ENCODE assay signal across 11 cellular contexts in the genomic region with DNA sequence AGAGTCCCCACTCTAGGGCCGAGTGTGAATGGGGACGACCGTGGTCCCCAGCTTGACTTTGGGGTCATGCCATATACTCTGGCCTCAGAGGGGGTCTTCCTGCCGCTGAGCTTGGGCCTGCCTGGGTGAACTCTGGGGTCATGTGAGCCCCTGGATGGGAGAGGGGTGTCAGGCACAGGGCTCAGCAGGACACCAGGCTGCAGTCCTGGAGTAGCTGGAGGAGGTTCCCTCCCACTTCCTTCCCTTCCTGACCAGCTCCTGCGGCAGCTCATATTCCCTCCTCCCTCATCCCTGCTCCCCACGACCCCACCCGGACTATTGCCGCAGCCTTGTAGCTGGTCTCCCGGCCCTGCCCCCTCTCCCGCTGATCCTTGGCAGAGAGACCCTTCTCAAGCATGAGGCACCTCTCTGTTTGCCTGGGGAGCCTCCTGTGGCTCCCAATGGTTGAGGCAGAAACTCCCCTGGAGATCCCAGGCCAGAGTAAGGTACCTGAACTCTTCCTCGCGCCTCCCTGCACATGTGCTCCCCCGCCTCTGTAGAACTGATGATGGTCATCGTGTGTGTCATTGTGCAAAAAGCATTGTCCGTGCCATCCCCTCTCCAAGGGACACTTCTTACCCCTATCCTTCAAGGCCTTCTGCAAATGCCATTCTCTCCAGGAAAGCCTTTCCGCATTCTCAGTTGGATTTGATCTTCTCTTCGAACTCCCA. TPM values are rescaled to one million over a fixed set of nuclear protein-coding genes. Genes with fewer than 3 reads are reported as not detected.
A peak's percentile ranks its signal among the peaks of the same experiment; 100 is the strongest.
DNase-seq lines count a peak whose midpoint lies in the region; ATAC-seq and TF ChIP-seq lines count a peak whose summit lies in the region.
"Had no signal": no experiment of that assay in that cellular context is flagged by ENCODE, and none has a peak within 500 bp of the region (broad histone marks: within the 10 kb centered on the region; RNA-seq: fewer than 3 reads in every experiment).

No MANE protein-coding gene starts in this region.

- no peak for ATAC-seq in activated CD4-positive, CD25-positive, alpha-beta regulatory T cell treated with anti-CD3 and anti-CD28 coated beads, Interleukin-2, amount 50 U/mL, for 24 hours

- H3K27ac ChIP-seq in coronary artery (peak overlapping the region in 1 of 2 donors; percentile 85), muscle layer of duodenum (ENCODE audit: low read length) (peak overlapping the region; percentile 84)
- H3K27ac ChIP-seq: SJSA1 had no signal

- H3K4me1 Mint-ChIP-seq in activated naive CD4-positive, alpha-beta T cell treated with anti-CD3 and anti-CD28 coated beads for 36 hours (ENCODE audit: low read depth) = peaks cover 66% of the 10 kb centered on the region
- peaks cover 14% of the 10 kb centered on the region for H3K4me1 Mint-ChIP-seq in type B pancreatic cell (ENCODE audit: unreplicated experiment)

- H3K9me3 Mint-ChIP-seq in activated naive CD4-positive, alpha-beta T cell treated with anti-CD3 and anti-CD28 coated beads for 36 hours = peaks cover 5% of the 10 kb centered on the region
- no peaks in the 10 kb centered on the region for H3K9me3 Mint-ChIP-seq in type B pancreatic cell

- H3K27me3 ChIP-seq in muscle layer of duodenum (ENCODE audit: low read depth, low read length) = no peaks in the 10 kb centered on the region

- peak overlapping the region; percentile 97 for H3K27ac Mint-ChIP-seq in activated naive CD4-positive, alpha-beta T cell treated with anti-CD3 and anti-CD28 coated beads for 36 hours
- no peak overlapping the region for H3K27ac Mint-ChIP-seq in type B pancreatic cell

- peaks cover 34% of the 10 kb centered on the region for H3K36me3 Mint-ChIP-seq in activated naive CD4-positive, alpha-beta T cell treated with anti-CD3 and anti-CD28 coated beads for 36 hours (ENCODE audit: low read depth)
- no peaks in the 10 kb centered on the region for H3K36me3 Mint-ChIP-seq in type B pancreatic cell

- H3K36me3 ChIP-seq in muscle layer of duodenum (ENCODE audit: control insufficient read depth in 1 of 2, insufficient read depth in 2 of 2, low read length in 2 of 2) = no peaks in the 10 kb centered on the region
- H3K36me3 ChIP-seq: SJSA1 had no signal

- CTCF ChIA-PET in activated naive CD4-positive, alpha-beta T cell treated with anti-CD3 and anti-CD28 coated beads for 36 hours (lab: Charles Lee) = interaction anchor here (0.5 to 2.9 kb wide), 4 partner anchors 9 to 130 kb away, joined by 3 to 21 read pairs (median 6); no protein-coding TSS in a partner anchor

- no peaks in the 10 kb centered on the region for H3K9me3 ChIP-seq in muscle layer of duodenum (ENCODE audit: control insufficient read depth in 1 of 2, low read length in 2 of 2)
- H3K9me3 ChIP-seq: SJSA1 had no signal

- TF ChIP-seq CTCF in coronary artery (IDR thresholded peaks at IDR 0.05) = no peak
- no peak for TF ChIP-seq CTCF in type B pancreatic cell (conservative IDR thresholded peaks at IDR 0.05)

- intact Hi-C loops in activated naive CD4-positive, alpha-beta T cell treated with anti-CD3 and anti-CD28 coated beads for 36 hours (cut with micrococcal nuclease) = no loop called here

- H3K27me3 Mint-ChIP-seq in activated naive CD4-positive, alpha-beta T cell treated with anti-CD3 and anti-CD28 coated beads for 36 hours (ENCODE audit: low read depth) = no peaks in the 10 kb centered on the region
- H3K27me3 Mint-ChIP-seq in type B pancreatic cell = peaks cover 41% of the 10 kb centered on the region

- no peak for DNase-seq in activated naive CD4-positive, alpha-beta T cell treated with anti-CD3 and anti-CD28 coated beads for 36 hours
- no peak for DNase-seq in activated naive CD4-positive, alpha-beta T cell treated with Interleukin-2 at 50 U/mL for 16 hours
- no peak for DNase-seq in coronary artery (ENCODE audit: low spot score)
- DNase-seq in type B pancreatic cell (ENCODE audit: extremely low spot score, unreplicated experiment) = no peak
- no peak for DNase-seq in activated CD4-positive, alpha-beta T cell treated with anti-CD3 and anti-CD28 coated beads for 4 hours
- no peak for DNase-seq in hepatic stellate cell (ENCODE audit: low spot score)
- DNase-seq: activated effector memory CD4-positive, alpha-beta T cell treated with anti-CD3 and anti-CD28 coated beads, Interleukin-2, amount 50 U/mL, for 16 hours had no signal

- H3K4me1 ChIP-seq in muscle layer of duodenum (ENCODE audit: control insufficient read depth in 1 of 2, insufficient read depth in 2 of 2, low read length in 2 of 2) = peaks cover 0 to 28% of the 10 kb centered on the region in 2 donors

- H3K4me3 ChIP-seq in coronary artery (peak overlapping the region; percentile 82), muscle layer of duodenum (ENCODE audit: low read depth in 1 of 2, low read length in 2 of 2) (peak overlapping the region; percentile 74 to 84)
- H3K4me3 ChIP-seq: SJSA1 had no signal

- H3K4me3 Mint-ChIP-seq in activated naive CD4-positive, alpha-beta T cell treated with anti-CD3 and anti-CD28 coated beads for 36 hours = peak overlapping the region; percentile 99
- H3K4me3 Mint-ChIP-seq in type B pancreatic cell = peak overlapping the region; percentile 82

RNA-seq across cellular contexts. Expression of a gene that starts 1.8 kb away (rescaled TPM):
- 10 to 100 TPM; 69.4 to 75.7 TPM for total RNA-seq in activated naive CD4-positive, alpha-beta T cell treated with anti-CD3 and anti-CD28 coated beads for 36 hours
- total RNA-seq in type B pancreatic cell (ENCODE audit: low replicate concordance) = 2.4 and 3.3 TPM in 2 replicates
- total RNA-seq: MCF 10A had no signal

Comparison
In these comparisons a context has a peak if more than half of its experiments do, and no peak if none do; other contexts are left out.
1. RNA of a gene that starts 1.8 kb away (total RNA-seq): 69.4 to 75.7 TPM in activated naive CD4-positive, alpha-beta T cell treated with anti-CD3 and anti-CD28 coated beads for 36 hours; 2.4 to 3.3 TPM in type B pancreatic cell; every median in the first group is over 10 times any median in the second.